Comparison of ENCODE assay signal across 2 cellular contexts in genomic region chr3:178381555-178381954, GRCh38.
TF ChIP-seq lines count a peak whose summit lies in the region.

No MANE protein-coding gene starts in this region.

TF ChIP-seq in SK-N-SH, 30 proteins besides CTCF, POLR2A, EP300 and RAD21:
- TF ChIP-seq POLR2AphosphoS5 (IDR thresholded peaks at IDR 0.05; ENCODE audit: low read depth, low read length), result no peak
- TF ChIP-seq JUND (IDR thresholded peaks at IDR 0.05), result peak; percentile 74
- no peak for TF ChIP-seq RFX5 (IDR thresholded peaks at IDR 0.05; ENCODE audit: low read length)
- peak; percentile 83 for TF ChIP-seq TCF12 (IDR thresholded peaks at IDR 0.05)
- peak; percentile 56; the same call in 1 of the 2 replicates for TF ChIP-seq FOSL2 (IDR thresholded peaks at IDR 0.05; ENCODE audit: borderline replicate concordance, low read depth)
- no peak for TF ChIP-seq MXI1 (IDR thresholded peaks at IDR 0.05; ENCODE audit: low read depth, low read length)
- TF ChIP-seq RXRA (IDR thresholded peaks at IDR 0.05; ENCODE audit: borderline replicate concordance, low read depth), result peak; percentile 73
- no peak for TF ChIP-seq IRF3 (IDR thresholded peaks at IDR 0.05; ENCODE audit: low read depth, low read length)
- TF ChIP-seq NFIC (IDR thresholded peaks at IDR 0.05; ENCODE audit: borderline replicate concordance), result peak; percentile 49
- peak; percentile 66; the same call in 1 of the 2 replicates for TF ChIP-seq TEAD4 (IDR thresholded peaks at IDR 0.05; ENCODE audit: borderline replicate concordance, insufficient read depth)
- peak; percentile 68 for TF ChIP-seq PBX3 (IDR thresholded peaks at IDR 0.05)
- peak; percentile 81; the same call in 1 of the 2 replicates for TF ChIP-seq MEF2A (IDR thresholded peaks at IDR 0.05; ENCODE audit: borderline replicate concordance, low read depth)
- TF ChIP-seq FOXM1 (IDR thresholded peaks at IDR 0.05; ENCODE audit: low read depth), result 0 out of 2 replicates have a peak, but pooled peaks have one; percentile 37
TF ChIP-seq in SK-N-SH: peak in this region for 9.

TF ChIP-seq in endothelial cell of umbilical vein, 7 proteins besides CTCF, POLR2A, EP300 and RAD21:
- TF ChIP-seq FOS (IDR thresholded peaks at IDR 0.05; ENCODE audit: borderline replicate concordance, insufficient read depth, low read length), result peak; percentile 25
- TF ChIP-seq JUN (IDR thresholded peaks at IDR 0.05; ENCODE audit: borderline replicate concordance, insufficient read depth, insufficient read length, low read depth), result peak; percentile 11
- no peak for TF ChIP-seq MYC (IDR thresholded peaks at IDR 0.05; ENCODE audit: low read depth, low read length)
TF ChIP-seq in endothelial cell of umbilical vein: peak in this region for 2.
